Comparison of ENCODE assay signal across 8 cellular contexts in genomic region chr9:36537861-36538260, GRCh38.
"Had no signal": no experiment of that assay in that cellular context is flagged by ENCODE, and none has a peak within 500 bp of the region (broad histone marks: within the 10 kb centered on the region; RNA-seq: fewer than 3 reads in every experiment).

No MANE protein-coding gene starts in this region.

- H3K9ac ChIP-seq: GM23248 had no signal

- ATAC-seq: K562 had no signal

- H3K27ac ChIP-seq: GM23248 had no signal

- H3K4me3 ChIP-seq: GM23248, K562 had no signal

- DNase-seq: GM23248, GOT3, H9, HCEC 1CT, HFFc6, IMR-90, KG1 had no signal
